ENCODE assay signal across 1 cellular context in the genomic region with DNA sequence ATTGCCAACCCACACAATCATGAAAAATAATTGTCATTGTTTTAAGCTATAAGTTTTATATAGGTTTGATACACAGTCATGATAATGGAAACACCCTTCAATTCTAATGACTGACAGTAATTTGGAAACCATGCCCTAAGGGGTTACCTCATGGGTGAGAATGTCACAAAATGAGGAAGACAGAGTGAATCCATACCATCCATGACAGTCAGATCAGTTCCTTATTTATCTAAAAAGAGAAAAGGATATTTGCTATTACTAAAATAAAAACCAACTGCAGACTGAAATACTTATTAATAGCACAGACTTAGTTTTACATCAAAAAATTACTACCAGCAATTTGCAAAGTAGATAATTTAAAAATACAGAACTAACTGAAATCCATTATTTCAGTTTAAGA.
TF ChIP-seq lines count a peak whose summit lies in the region.

No MANE protein-coding gene starts in this region.

TF ChIP-seq in GM12878, 131 proteins besides CTCF, POLR2A, EP300 and RAD21 (continued from another document):
- TF ChIP-seq, protein P1, sequence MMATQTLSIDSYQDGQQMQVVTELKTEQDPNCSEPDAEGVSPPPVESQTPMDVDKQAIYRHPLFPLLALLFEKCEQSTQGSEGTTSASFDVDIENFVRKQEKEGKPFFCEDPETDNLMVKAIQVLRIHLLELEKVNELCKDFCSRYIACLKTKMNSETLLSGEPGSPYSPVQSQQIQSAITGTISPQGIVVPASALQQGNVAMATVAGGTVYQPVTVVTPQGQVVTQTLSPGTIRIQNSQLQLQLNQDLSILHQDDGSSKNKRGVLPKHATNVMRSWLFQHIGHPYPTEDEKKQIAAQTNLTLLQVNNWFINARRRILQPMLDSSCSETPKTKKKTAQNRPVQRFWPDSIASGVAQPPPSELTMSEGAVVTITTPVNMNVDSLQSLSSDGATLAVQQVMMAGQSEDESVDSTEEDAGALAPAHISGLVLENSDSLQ (IDR thresholded peaks at IDR 0.05), result peak; percentile 27; the same call in 1 of the 2 replicates
- TF ChIP-seq RUNX3 (IDR thresholded peaks at IDR 0.05; ENCODE audit: low read length) (peak; percentile 40; the same call in 1 of the 2 replicates), BRCA1 (IDR thresholded peaks at IDR 0.05; ENCODE audit: low read depth, low read length) (no peak), SPI1 (IDR thresholded peaks at IDR 0.05; ENCODE audit: borderline replicate concordance, insufficient read depth, low read depth, low read length) (peak; percentile 62; the same call in 1 of the 2 replicates)
